Comparison of ENCODE assay signal across 1 cellular context in the genomic region with DNA sequence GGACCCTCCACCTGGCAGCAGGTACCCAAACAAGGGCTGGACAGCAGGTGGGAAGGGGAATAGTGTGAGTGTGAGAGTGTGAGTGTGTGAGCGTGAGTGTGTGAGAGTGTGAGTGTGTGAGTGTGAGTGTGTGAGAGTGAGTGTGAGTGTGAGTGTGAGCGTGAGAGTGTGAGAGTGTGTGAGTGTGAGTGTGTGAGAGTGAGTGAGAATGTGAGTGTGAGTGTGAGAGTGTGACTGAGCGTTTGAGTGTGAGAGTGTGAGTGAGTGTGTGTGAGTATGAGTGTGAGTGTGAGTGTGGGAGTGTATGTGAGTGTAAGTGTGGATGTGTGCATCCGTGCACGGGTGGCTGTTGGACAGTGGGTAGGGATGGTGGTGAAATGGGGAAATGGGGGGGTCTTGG.
TF ChIP-seq lines count a peak whose summit lies in the region.

No MANE protein-coding gene starts in this region.

TF ChIP-seq in GM12878, 131 proteins besides CTCF, POLR2A, EP300 and RAD21:
- no peak for TF ChIP-seq NFYA (IDR thresholded peaks at IDR 0.05; ENCODE audit: borderline replicate concordance, low read depth, low read length)
- TF ChIP-seq CBX5 (IDR thresholded peaks at IDR 0.05; ENCODE audit: low read depth), result no peak
- TF ChIP-seq CREB1 (IDR thresholded peaks at IDR 0.05; ENCODE audit: low read depth), result no peak
- no peak for TF ChIP-seq PAX5 (IDR thresholded peaks at IDR 0.05; ENCODE audit: borderline replicate concordance, low read depth, low read length)
- no peak for TF ChIP-seq IRF4 (IDR thresholded peaks at IDR 0.05; ENCODE audit: low read depth, low read length)
- no peak for TF ChIP-seq SRF (IDR thresholded peaks at IDR 0.05; ENCODE audit: low read depth in 2 of 2, low read length in 2 of 2)
- no peak for TF ChIP-seq NR2C1 (IDR thresholded peaks at IDR 0.05)
- TF ChIP-seq MTA3 (IDR thresholded peaks at IDR 0.05; ENCODE audit: borderline replicate concordance, low read length), result no peak
- no peak for TF ChIP-seq MYC (IDR thresholded peaks at IDR 0.05; ENCODE audit: insufficient read depth, insufficient read length, insufficient replicate concordance, low read length, severe bottlenecking)
- peak; percentile 31 for TF ChIP-seq E4F1 (IDR thresholded peaks at IDR 0.05; ENCODE audit: borderline replicate concordance, partially characterized antibody)
- no peak for TF ChIP-seq RCOR1 (conservative IDR thresholded peaks at IDR 0.05; ENCODE audit: low read depth, low read length)
- no peak for TF ChIP-seq KLF5 (IDR thresholded peaks at IDR 0.05; ENCODE audit: partially characterized antibody)
- no peak for TF ChIP-seq SMAD5 (IDR thresholded peaks at IDR 0.05; ENCODE audit: low read depth)
- TF ChIP-seq SKIL (IDR thresholded peaks at IDR 0.05; ENCODE audit: low read depth, poor library complexity, severe bottlenecking), result no peak
- TF ChIP-seq STAT1 (conservative IDR thresholded peaks at IDR 0.05), result no peak
- TF ChIP-seq, protein P1, sequence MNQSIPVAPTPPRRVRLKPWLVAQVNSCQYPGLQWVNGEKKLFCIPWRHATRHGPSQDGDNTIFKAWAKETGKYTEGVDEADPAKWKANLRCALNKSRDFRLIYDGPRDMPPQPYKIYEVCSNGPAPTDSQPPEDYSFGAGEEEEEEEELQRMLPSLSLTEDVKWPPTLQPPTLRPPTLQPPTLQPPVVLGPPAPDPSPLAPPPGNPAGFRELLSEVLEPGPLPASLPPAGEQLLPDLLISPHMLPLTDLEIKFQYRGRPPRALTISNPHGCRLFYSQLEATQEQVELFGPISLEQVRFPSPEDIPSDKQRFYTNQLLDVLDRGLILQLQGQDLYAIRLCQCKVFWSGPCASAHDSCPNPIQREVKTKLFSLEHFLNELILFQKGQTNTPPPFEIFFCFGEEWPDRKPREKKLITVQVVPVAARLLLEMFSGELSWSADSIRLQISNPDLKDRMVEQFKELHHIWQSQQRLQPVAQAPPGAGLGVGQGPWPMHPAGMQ (IDR thresholded peaks at IDR 0.05; ENCODE audit: borderline replicate concordance), result no peak
- TF ChIP-seq HDGF (IDR thresholded peaks at IDR 0.05), result peak; percentile 93
- no peak for TF ChIP-seq YBX1 (IDR thresholded peaks at IDR 0.05)
- no peak for TF ChIP-seq TBL1XR1 (IDR thresholded peaks at IDR 0.05; ENCODE audit: low read depth, low read length)
- TF ChIP-seq, protein P2, sequence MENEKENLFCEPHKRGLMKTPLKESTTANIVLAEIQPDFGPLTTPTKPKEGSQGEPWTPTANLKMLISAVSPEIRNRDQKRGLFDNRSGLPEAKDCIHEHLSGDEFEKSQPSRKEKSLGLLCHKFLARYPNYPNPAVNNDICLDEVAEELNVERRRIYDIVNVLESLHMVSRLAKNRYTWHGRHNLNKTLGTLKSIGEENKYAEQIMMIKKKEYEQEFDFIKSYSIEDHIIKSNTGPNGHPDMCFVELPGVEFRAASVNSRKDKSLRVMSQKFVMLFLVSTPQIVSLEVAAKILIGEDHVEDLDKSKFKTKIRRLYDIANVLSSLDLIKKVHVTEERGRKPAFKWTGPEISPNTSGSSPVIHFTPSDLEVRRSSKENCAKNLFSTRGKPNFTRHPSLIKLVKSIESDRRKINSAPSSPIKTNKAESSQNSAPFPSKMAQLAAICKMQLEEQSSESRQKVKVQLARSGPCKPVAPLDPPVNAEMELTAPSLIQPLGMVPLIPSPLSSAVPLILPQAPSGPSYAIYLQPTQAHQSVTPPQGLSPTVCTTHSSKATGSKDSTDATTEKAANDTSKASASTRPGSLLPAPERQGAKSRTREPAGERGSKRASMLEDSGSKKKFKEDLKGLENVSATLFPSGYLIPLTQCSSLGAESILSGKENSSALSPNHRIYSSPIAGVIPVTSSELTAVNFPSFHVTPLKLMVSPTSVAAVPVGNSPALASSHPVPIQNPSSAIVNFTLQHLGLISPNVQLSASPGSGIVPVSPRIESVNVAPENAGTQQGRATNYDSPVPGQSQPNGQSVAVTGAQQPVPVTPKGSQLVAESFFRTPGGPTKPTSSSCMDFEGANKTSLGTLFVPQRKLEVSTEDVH (IDR thresholded peaks at IDR 0.05; ENCODE audit: low read depth, partially characterized antibody), result no peak
- TF ChIP-seq RUNX3 (IDR thresholded peaks at IDR 0.05; ENCODE audit: low read length), result no peak
- TF ChIP-seq MYB (IDR thresholded peaks at IDR 0.05; ENCODE audit: borderline replicate concordance, low read depth, low read length), result no peak
- TF ChIP-seq, protein P3, sequence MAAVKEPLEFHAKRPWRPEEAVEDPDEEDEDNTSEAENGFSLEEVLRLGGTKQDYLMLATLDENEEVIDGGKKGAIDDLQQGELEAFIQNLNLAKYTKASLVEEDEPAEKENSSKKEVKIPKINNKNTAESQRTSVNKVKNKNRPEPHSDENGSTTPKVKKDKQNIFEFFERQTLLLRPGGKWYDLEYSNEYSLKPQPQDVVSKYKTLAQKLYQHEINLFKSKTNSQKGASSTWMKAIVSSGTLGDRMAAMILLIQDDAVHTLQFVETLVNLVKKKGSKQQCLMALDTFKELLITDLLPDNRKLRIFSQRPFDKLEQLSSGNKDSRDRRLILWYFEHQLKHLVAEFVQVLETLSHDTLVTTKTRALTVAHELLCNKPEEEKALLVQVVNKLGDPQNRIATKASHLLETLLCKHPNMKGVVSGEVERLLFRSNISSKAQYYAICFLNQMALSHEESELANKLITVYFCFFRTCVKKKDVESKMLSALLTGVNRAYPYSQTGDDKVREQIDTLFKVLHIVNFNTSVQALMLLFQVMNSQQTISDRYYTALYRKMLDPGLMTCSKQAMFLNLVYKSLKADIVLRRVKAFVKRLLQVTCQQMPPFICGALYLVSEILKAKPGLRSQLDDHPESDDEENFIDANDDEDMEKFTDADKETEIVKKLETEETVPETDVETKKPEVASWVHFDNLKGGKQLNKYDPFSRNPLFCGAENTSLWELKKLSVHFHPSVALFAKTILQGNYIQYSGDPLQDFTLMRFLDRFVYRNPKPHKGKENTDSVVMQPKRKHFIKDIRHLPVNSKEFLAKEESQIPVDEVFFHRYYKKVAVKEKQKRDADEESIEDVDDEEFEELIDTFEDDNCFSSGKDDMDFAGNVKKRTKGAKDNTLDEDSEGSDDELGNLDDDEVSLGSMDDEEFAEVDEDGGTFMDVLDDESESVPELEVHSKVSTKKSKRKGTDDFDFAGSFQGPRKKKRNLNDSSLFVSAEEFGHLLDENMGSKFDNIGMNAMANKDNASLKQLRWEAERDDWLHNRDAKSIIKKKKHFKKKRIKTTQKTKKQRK (IDR thresholded peaks at IDR 0.05; ENCODE audit: low read depth, low read length), result no peak
- TF ChIP-seq PBX3 (IDR thresholded peaks at IDR 0.05; ENCODE audit: insufficient replicate concordance, low read depth, low read length), result peak; percentile 31
- TF ChIP-seq BCL3 (IDR thresholded peaks at IDR 0.05; ENCODE audit: borderline replicate concordance, insufficient read depth, low read depth, low read length, poor library complexity, severe bottlenecking), result peak; percentile 44
- TF ChIP-seq POU2F2 (IDR thresholded peaks at IDR 0.05; ENCODE audit: borderline replicate concordance, low read depth, low read length), result 0 out of 3 replicates have a peak, but pooled peaks have one; percentile 40
- TF ChIP-seq MTA2 (IDR thresholded peaks at IDR 0.05; ENCODE audit: low read depth), result peak; percentile 13; the same call in 1 of the 2 replicates
- TF ChIP-seq TCF7 (IDR thresholded peaks at IDR 0.05; ENCODE audit: borderline replicate concordance), result no peak
- TF ChIP-seq SPI1 (IDR thresholded peaks at IDR 0.05; ENCODE audit: borderline replicate concordance, insufficient read depth, low read depth, low read length), result no peak
- peak; percentile 74 for TF ChIP-seq NBN (IDR thresholded peaks at IDR 0.05)
- TF ChIP-seq IKZF2 (IDR thresholded peaks at IDR 0.05), result no peak
